23 cellular contexts compared by ENCODE assay signal in genomic region chr7:142948603-142949002, GRCh38. TPM values are rescaled to one million over a fixed set of nuclear protein-coding genes. Genes with fewer than 3 reads are reported as not detected.
DNase-seq lines count a peak whose midpoint lies in the region; ATAC-seq and TF ChIP-seq lines count a peak whose summit lies in the region.
"Had no signal": no experiment of that assay in that cellular context is flagged by ENCODE, and none has a peak within 500 bp of the region (broad histone marks: within the 10 kb centered on the region; RNA-seq: fewer than 3 reads in every experiment).

No MANE protein-coding gene starts in this region.

- no peak overlapping the region for H3K27ac Mint-ChIP-seq in WTC11
- H3K27ac Mint-ChIP-seq: B cell; CD4-positive, alpha-beta T cell; CD8-positive, alpha-beta T cell had no signal

- H3K4me2 ChIP-seq in BLaER1 = peak overlapping the region; percentile 85
- no peak overlapping the region for H3K4me2 ChIP-seq in DND-41 (ENCODE audit: insufficient read depth, low read length)
- peak overlapping the region; percentile 13 for H3K4me2 ChIP-seq in Loucy (ENCODE audit: low read depth, low read length, poor library complexity, severe bottlenecking)
- H3K4me2 ChIP-seq: A549 had no signal

- no peak overlapping the region for H2AFZ ChIP-seq in DND-41 (ENCODE audit: low read depth, low read length)
- no peak overlapping the region for H2AFZ ChIP-seq in Loucy (ENCODE audit: low read length)

- peaks cover under 1% of the 10 kb centered on the region for H3K36me3 Mint-ChIP-seq in WTC11
- H3K36me3 Mint-ChIP-seq: CD8-positive, alpha-beta T cell had no signal

- H3K27me3 Mint-ChIP-seq in WTC11 (ENCODE audit: low read depth) = no peaks in the 10 kb centered on the region; the same call in 1 of the 2 replicates

- TF ChIP-seq CTCF in DND-41 (IDR thresholded peaks at IDR 0.05; ENCODE audit: borderline replicate concordance, extremely low read depth, low read length, poor library complexity, severe bottlenecking) = no peak
- TF ChIP-seq CTCF in Loucy (conservative IDR thresholded peaks at IDR 0.05; ENCODE audit: low read length) = no peak
- TF ChIP-seq CTCF in WTC11 (IDR thresholded peaks at IDR 0.05) = no peak

- ATAC-seq in DND-41 (ENCODE audit: insufficient read depth, low read depth) (peak; percentile 58; the same call in 2 of the 3 replicates), WTC11 (peak; percentile 36; the same call in 1 of the 2 replicates), GM19035 (IDR thresholded peaks at IDR 0.05; ENCODE audit: unreplicated experiment) (no peak)
- ATAC-seq: A549; CD8-positive, alpha-beta T cell; GM12878 had no signal

- DNase-seq in DND-41 (no peak), WTC11 (ENCODE audit: low spot score) (no peak), posterior cingulate gyrus (no peak), NCI-H1105 treated with DMSO at 0.1 percent for 48 hours (lab: John Stamatoyannopoulos, UW) (no peak)
- DNase-seq: AML-193; Caco-2; Calu3; CD4-positive, alpha-beta T cell; CD8-positive, alpha-beta T cell; DMS79 treated with DMSO at 0.1 percent for 48 hours; EL; GDM1 had no signal

- H3K27me3 ChIP-seq in BLaER1 = no peaks in the 10 kb centered on the region
- no peaks in the 10 kb centered on the region for H3K27me3 ChIP-seq in DND-41 (ENCODE audit: insufficient read depth, low read length, poor library complexity)
- H3K27me3 ChIP-seq in Loucy (ENCODE audit: insufficient read depth, low read length, poor library complexity, severe bottlenecking) = no peaks in the 10 kb centered on the region

- no peaks in the 10 kb centered on the region for H3K4me1 Mint-ChIP-seq in WTC11
- H3K4me1 Mint-ChIP-seq: B cell had no signal

- H3K9me3 ChIP-seq in BLaER1 = peaks cover 8% of the 10 kb centered on the region
- H3K9me3 ChIP-seq in DND-41 (ENCODE audit: insufficient read depth, low read length, severe bottlenecking) = no peaks in the 10 kb centered on the region
- H3K9me3 ChIP-seq in Loucy (ENCODE audit: insufficient read depth, low read depth, low read length) = no peaks in the 10 kb centered on the region
- H3K9me3 ChIP-seq: A549, Caco-2 had no signal

- intact Hi-C loops in posterior cingulate gyrus (cut with DNase I) = no loop called here

- H3K79me2 ChIP-seq in DND-41 (ENCODE audit: insufficient read depth, low read length) (no peaks in the 10 kb centered on the region), Loucy (ENCODE audit: insufficient read depth, low read length) (no peaks in the 10 kb centered on the region)

- no peaks in the 10 kb centered on the region for H3K9me2 ChIP-seq in Loucy (replicated peaks; ENCODE audit: low read depth, low read length)

- H3K9me3 Mint-ChIP-seq in WTC11 = peaks cover 6% of the 10 kb centered on the region
- H3K9me3 Mint-ChIP-seq: CD4-positive, alpha-beta T cell; CD8-positive, alpha-beta T cell had no signal

- H3K4me3 Mint-ChIP-seq in WTC11 = no peak overlapping the region
- H3K4me3 Mint-ChIP-seq: B cell; CD4-positive, alpha-beta T cell; CD8-positive, alpha-beta T cell had no signal

- peak overlapping the region; percentile 18; the same call in 1 of the 2 replicates for H3K27ac ChIP-seq in BLaER1
- no peak overlapping the region for H3K27ac ChIP-seq in DND-41 (ENCODE audit: low read length)
- H3K27ac ChIP-seq: 22Rv1, A549, C4-2B had no signal

- H4K20me1 ChIP-seq in BLaER1 (no peaks in the 10 kb centered on the region), DND-41 (ENCODE audit: insufficient read depth, low read length) (no peaks in the 10 kb centered on the region), Loucy (ENCODE audit: insufficient read depth, low read length, poor library complexity, severe bottlenecking) (no peaks in the 10 kb centered on the region)

- H3K36me3 ChIP-seq in BLaER1 (no peaks in the 10 kb centered on the region), DND-41 (ENCODE audit: insufficient read depth, low read length) (no peaks in the 10 kb centered on the region), Loucy (ENCODE audit: insufficient read depth, low read length) (no peaks in the 10 kb centered on the region)

- POLR2A ChIA-PET in WTC11 (lab: Charles Lee) = no interaction called here

- no peaks in the 10 kb centered on the region for H3F3A ChIP-seq in Loucy (ENCODE audit: low read depth)

- CTCF ChIA-PET in WTC11 (lab: Charles Lee) = interaction anchor here (1.0 to 1.3 kb wide), 2 partner anchors 10 to 59 kb away, joined by 3 to 4 read pairs; partner anchors contain the start of gene LLCFC1

- H3K4me1 ChIP-seq in BLaER1 (peaks cover 83% of the 10 kb centered on the region), DND-41 (ENCODE audit: insufficient read depth, low read length) (no peaks in the 10 kb centered on the region), Loucy (ENCODE audit: insufficient read depth, low read length, poor library complexity, severe bottlenecking) (no peaks in the 10 kb centered on the region)
- H3K4me1 ChIP-seq: A549, Caco-2 had no signal

- H3K4me3 ChIP-seq in BLaER1 (no peak overlapping the region), DND-41 (ENCODE audit: low read depth in 1 of 2, low read length in 2 of 2) (no peak overlapping the region), Loucy (ENCODE audit: low read length, poor library complexity, severe bottlenecking) (no peak overlapping the region)
- H3K4me3 ChIP-seq: A549, GM12878 had no signal

- H3K9ac ChIP-seq in BLaER1 (no peak overlapping the region), DND-41 (ENCODE audit: low read depth, low read length) (no peak overlapping the region), Loucy (ENCODE audit: low read depth, low read length, poor library complexity, severe bottlenecking) (no peak overlapping the region)

TF ChIP-seq in WTC11, 78 proteins besides CTCF, POLR2A, EP300 and RAD21:
- TF ChIP-seq ZMAT4 (CRISPR knock-in tag; IDR thresholded peaks at IDR 0.05) = no peak
- TF ChIP-seq ZNF281 (CRISPR knock-in tag; IDR thresholded peaks at IDR 0.05) = no peak
- TF ChIP-seq PRDM15 (CRISPR knock-in tag; IDR thresholded peaks at IDR 0.05) = no peak
TF ChIP-seq in WTC11: peak in this region for 0.

RNA-seq across cellular contexts. Expression of gene LLCFC1, which starts 9.3 kb away (rescaled TPM):
- total RNA-seq in WTC11 (2021) = not detected in 3 replicates
- total RNA-seq: A172; B cell; Caco-2; Calu3; CD4-positive, alpha-beta T cell; CD8-positive, alpha-beta T cell; Daoy; G401; GM12878 had no signal

RNA-seq across cellular contexts. Expression of gene KEL, which starts 13.6 kb away (rescaled TPM):
- total RNA-seq in WTC11 (2021) = 0.87 to 2.8 TPM (median 2.5 TPM) in 3 replicates
- total RNA-seq: A172, Caco-2, Calu3, Daoy, G401 had no signal

RNA-seq across cellular contexts. Expression of gene TRPV5, which starts 15.1 kb away (rescaled TPM):
- not detected in 3 replicates for total RNA-seq in WTC11 (2021)
- total RNA-seq: B cell; Caco-2; Calu3; CD4-positive, alpha-beta T cell; CD8-positive, alpha-beta T cell; G401; GM12878 had no signal
